ENCODE assay signal across 26 cellular contexts in genomic region chr1:117964290-117965038, GRCh38. TPM values are rescaled to one million over a fixed set of nuclear protein-coding genes. Genes with fewer than 3 reads are reported as not detected.
DNase-seq lines count a peak whose midpoint lies in the region; ATAC-seq and TF ChIP-seq lines count a peak whose summit lies in the region.
"Had no signal": no experiment of that assay in that cellular context is flagged by ENCODE, and none has a peak within 500 bp of the region (broad histone marks: within the 10 kb centered on the region; RNA-seq: fewer than 3 reads in every experiment).

No MANE protein-coding gene starts in this region.

- TF ChIP-seq EP300 in esophagus muscularis mucosa (IDR thresholded peaks at IDR 0.05) = no peak

- TF ChIP-seq CTCF in endothelial cell (IDR thresholded peaks at IDR 0.05; ENCODE audit: unreplicated experiment) (no peak), heart left ventricle (IDR thresholded peaks at IDR 0.05) (no peak), esophagus muscularis mucosa (IDR thresholded peaks at IDR 0.05) (no peak)

- H3K4me1 Mint-ChIP-seq in activated naive CD8-positive, alpha-beta T cell (ENCODE audit: low read depth) = peaks cover 14% of the 10 kb centered on the region
- H3K4me1 Mint-ChIP-seq in endothelial cell (ENCODE audit: unreplicated experiment) = peaks cover 16% of the 10 kb centered on the region
- H3K4me1 Mint-ChIP-seq: activated CD8-positive, alpha-beta memory T cell treated with anti-CD3 and anti-CD28 coated beads, Interleukin-2, amount 10 ng/mL, durations not matched to agents 7 days and 5 days had no signal

- peak overlapping the region; percentile 25 to 52 for H3K27ac Mint-ChIP-seq in activated naive CD4-positive, alpha-beta T cell treated with anti-CD3 and anti-CD28 coated beads, Interleukin-2, amount 50 U/mL, for 72 hours
- peak overlapping the region; percentile 73 for H3K27ac Mint-ChIP-seq in activated naive CD8-positive, alpha-beta T cell
- H3K27ac Mint-ChIP-seq in endothelial cell (ENCODE audit: unreplicated experiment) = peak overlapping the region; percentile 17
- H3K27ac Mint-ChIP-seq: activated CD8-positive, alpha-beta memory T cell treated with anti-CD3 and anti-CD28 coated beads, Interleukin-2, amount 10 ng/mL, durations not matched to agents 7 days and 5 days; T-helper 2 cell treated with Interferon-gamma antibody and Interleukin-4, amounts not matched to agents 5 μg/mL and 100 μg/mL, for 36 hours had no signal

- no peaks in the 10 kb centered on the region for H3K27me3 Mint-ChIP-seq in activated naive CD8-positive, alpha-beta T cell
- no peaks in the 10 kb centered on the region for H3K27me3 Mint-ChIP-seq in endothelial cell (ENCODE audit: unreplicated experiment)
- H3K27me3 Mint-ChIP-seq: activated CD8-positive, alpha-beta memory T cell treated with anti-CD3 and anti-CD28 coated beads, Interleukin-2, amount 10 ng/mL, durations not matched to agents 7 days and 5 days had no signal

- peaks cover 5 to 12% of the 10 kb centered on the region in 2 donors for H3K36me3 Mint-ChIP-seq in activated naive CD4-positive, alpha-beta T cell treated with anti-CD3 and anti-CD28 coated beads, Interleukin-2, amount 50 U/mL, for 72 hours
- peaks cover 13% of the 10 kb centered on the region for H3K36me3 Mint-ChIP-seq in activated naive CD8-positive, alpha-beta T cell
- H3K36me3 Mint-ChIP-seq in endothelial cell (ENCODE audit: low read depth, unreplicated experiment) = no peaks in the 10 kb centered on the region

- H3K4me3 Mint-ChIP-seq in activated naive CD8-positive, alpha-beta T cell = peak overlapping the region; percentile 51
- H3K4me3 Mint-ChIP-seq in endothelial cell (ENCODE audit: unreplicated experiment) = no peak overlapping the region
- H3K4me3 Mint-ChIP-seq: activated CD8-positive, alpha-beta memory T cell treated with anti-CD3 and anti-CD28 coated beads, Interleukin-2, amount 10 ng/mL, durations not matched to agents 7 days and 5 days; CD14-positive monocyte; T-helper 2 cell treated with Interferon-gamma antibody and Interleukin-4, amounts not matched to agents 5 μg/mL and 100 μg/mL, for 36 hours had no signal

- 79 to 88% (median 83%) methylated on average over 3 of the region's 3 CpGs for WGBS in heart left ventricle, 4 donors
- 83% methylated on average over 3 of the region's 3 CpGs for WGBS in esophagus muscularis mucosa

- TF ChIP-seq POLR2A in heart left ventricle (IDR thresholded peaks at IDR 0.05) (no peak), esophagus muscularis mucosa (IDR thresholded peaks at IDR 0.05; ENCODE audit: low read depth) (no peak)

- H3K27ac ChIP-seq in heart left ventricle (no peak overlapping the region), esophagus muscularis mucosa (replicated peaks in 1 of 4) (no peak overlapping the region)
- H3K27ac ChIP-seq: esophagus squamous epithelium, HL-60, prostate gland, vagina had no signal

- H3K9me3 ChIP-seq in heart left ventricle = no peaks in the 10 kb centered on the region
- no peaks in the 10 kb centered on the region for H3K9me3 ChIP-seq in esophagus muscularis mucosa
- H3K9me3 ChIP-seq: esophagus squamous epithelium, prostate gland, vagina had no signal

- intact Hi-C loops in heart left ventricle (cut with DNase I) (loop anchor here in 1 of 10 donors (10.0 kb wide), 1 partner anchor 1400 kb away; the partner anchor contains the start of gene HAO2), esophagus muscularis mucosa (cut with DNase I) (no loop called here)

- H3K27me3 ChIP-seq in heart left ventricle (no peaks in the 10 kb centered on the region), esophagus muscularis mucosa (no peaks in the 10 kb centered on the region)
- H3K27me3 ChIP-seq: esophagus squamous epithelium, vagina had no signal

- H3K36me3 ChIP-seq in heart left ventricle = peaks cover 0 to 36% (median 22%) of the 10 kb centered on the region in 9 donors
- peaks cover 6 to 37% (median 16%) of the 10 kb centered on the region in 4 donors for H3K36me3 ChIP-seq in esophagus muscularis mucosa
- H3K36me3 ChIP-seq: prostate gland, vagina had no signal

- H3K4me3 ChIP-seq in heart left ventricle (no peak overlapping the region), esophagus muscularis mucosa (no peak overlapping the region)
- H3K4me3 ChIP-seq: esophagus squamous epithelium, lung, prostate gland, vagina had no signal

- H3K4me1 ChIP-seq in heart left ventricle (no peaks in the 10 kb centered on the region), esophagus muscularis mucosa (no peaks in the 10 kb centered on the region)
- H3K4me1 ChIP-seq: prostate gland, vagina had no signal

- no peaks in the 10 kb centered on the region for H3K9me3 Mint-ChIP-seq in activated naive CD4-positive, alpha-beta T cell treated with anti-CD3 and anti-CD28 coated beads, Interleukin-2, amount 50 U/mL, for 72 hours
- H3K9me3 Mint-ChIP-seq in activated naive CD8-positive, alpha-beta T cell (ENCODE audit: low read depth) = no peaks in the 10 kb centered on the region
- H3K9me3 Mint-ChIP-seq in endothelial cell (ENCODE audit: unreplicated experiment) = no peaks in the 10 kb centered on the region
- H3K9me3 Mint-ChIP-seq: CD14-positive monocyte; T-helper 2 cell treated with Interferon-gamma antibody and Interleukin-4, amounts not matched to agents 5 μg/mL and 100 μg/mL, for 36 hours had no signal

- ATAC-seq in activated naive CD4-positive, alpha-beta T cell treated with anti-CD3 and anti-CD28 coated beads, Interleukin-2, amount 50 U/mL, for 72 hours = peak; percentile 20 to 57
- no peak for ATAC-seq in heart left ventricle
- ATAC-seq: activated CD8-positive, alpha-beta memory T cell treated with anti-CD3 and anti-CD28 coated beads, Interleukin-2, amount 10 ng/mL, durations not matched to agents 7 days and 5 days; HepG2 had no signal

- DNase-seq in activated naive CD4-positive, alpha-beta T cell treated with anti-CD3 and anti-CD28 coated beads, Interleukin-2, amount 50 U/mL, for 72 hours (ENCODE audit: low spot score in 2 of 2) = no peak
- DNase-seq in activated naive CD4-positive, alpha-beta T cell treated with Interleukin-2 at 50 U/mL for 16 hours = no peak
- DNase-seq in endothelial cell (ENCODE audit: low spot score) (no peak), stromal cell of bone marrow (ENCODE audit: low read depth) (peak; percentile 39), heart left ventricle (no peak), NCI-H2227 (lab: John Stamatoyannopoulos, UW; ENCODE audit: unreplicated experiment) (no peak), esophagus muscularis mucosa (ENCODE audit: extremely low spot score) (no peak)
- DNase-seq: activated CD4-positive, CD25-positive, alpha-beta regulatory T cell; activated CD8-positive, alpha-beta memory T cell treated with anti-CD3 and anti-CD28 coated beads, Interleukin-2, amount 10 ng/mL, durations not matched to agents 7 days and 5 days; activated effector memory CD4-positive, alpha-beta T cell treated with Interleukin-2 at 50 U/mL for 16 hours; anterior cingulate cortex; cerebellar nuclear complex; effector CD8-positive, alpha-beta T cell; esophagus squamous epithelium; GOT3; kidney glomerular epithelial cell; NCI-H1417 treated with DMSO at 0.1 percent for 48 hours; NCI-H524 had no signal

RNA-seq across cellular contexts. Expression of gene WDR3, which starts 34.9 kb away (rescaled TPM):
- 10 to 100 TPM; 32.2 to 44.4 TPM for total RNA-seq in activated naive CD4-positive, alpha-beta T cell treated with anti-CD3 and anti-CD28 coated beads, Interleukin-2, amount 50 U/mL, for 72 hours
- total RNA-seq in endothelial cell (ENCODE audit: unreplicated experiment) (26.8 TPM), heart left ventricle (10 to 100 TPM in 7 of 9 donors, 1 to 10 TPM in 2; 4.6 to 15.4 (median 12.3) TPM), esophagus muscularis mucosa (10 to 100 TPM in 1 of 4 donors, 1 to 10 TPM in 3; 6.2 to 12.4 (median 9.1) TPM)
- 10 to 100 TPM in 1 of 2 donors, 1 to 10 TPM in 1; 1.5 to 10.2 TPM for polyA plus RNA-seq in heart left ventricle

RNA-seq across cellular contexts. Expression of gene GDAP2, which starts 35.0 kb away (rescaled TPM):
- total RNA-seq in activated naive CD4-positive, alpha-beta T cell treated with anti-CD3 and anti-CD28 coated beads, Interleukin-2, amount 50 U/mL, for 72 hours = 10 to 100 TPM; 20.4 to 26.7 TPM
- total RNA-seq in endothelial cell (ENCODE audit: unreplicated experiment) (21.5 TPM), heart left ventricle (10 to 100 TPM; 13.5 to 25.6 (median 21.9) TPM), esophagus muscularis mucosa (10 to 100 TPM; 25.3 to 30.0 (median 26.8) TPM)
- polyA plus RNA-seq in heart left ventricle = 1 to 10 TPM; 1.4 to 6.8 TPM

Comparison
In these comparisons a context has a peak if more than half of its experiments do, and no peak if none do; other contexts are left out.
1. ATAC-seq: peak in activated naive CD4-positive, alpha-beta T cell treated with anti-CD3 and anti-CD28 coated beads, Interleukin-2, amount 50 U/mL, for 72 hours (2 of 2); none in heart left ventricle (0 of 4).
2. H3K27ac Mint-ChIP-seq: peak in every context shown above with its lines; median percentile 73 in activated naive CD8-positive, alpha-beta T cell; 38 in activated naive CD4-positive, alpha-beta T cell treated with anti-CD3 and anti-CD28 coated beads, Interleukin-2, amount 50 U/mL, for 72 hours; 17 in endothelial cell.